ENCODE assay signal across 13 cellular contexts in the genomic region with DNA sequence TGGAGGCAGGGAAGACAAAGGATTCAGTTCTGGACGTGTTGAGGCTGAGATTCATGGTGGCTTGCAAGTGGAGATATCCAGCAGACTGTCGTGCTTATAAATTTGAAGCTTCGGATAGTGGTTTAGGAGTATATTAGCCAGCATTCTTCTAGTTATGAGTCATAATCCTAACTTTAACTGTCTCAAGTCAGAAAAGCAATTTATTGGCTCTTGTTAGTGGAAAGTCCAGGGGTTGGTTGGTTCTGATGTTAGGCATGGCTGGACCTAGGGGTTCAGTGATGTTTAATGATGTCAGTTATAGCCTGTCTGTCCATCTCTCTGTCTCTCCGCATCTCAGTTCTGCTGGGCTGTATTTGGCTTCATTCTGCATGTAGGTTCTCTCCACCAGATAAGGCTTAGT.
DNase-seq lines count a peak whose midpoint lies in the region; ATAC-seq, FAIRE-seq and TF ChIP-seq lines count a peak whose summit lies in the region.
"Had no signal": no experiment of that assay in that cellular context is flagged by ENCODE, and none has a peak within 500 bp of the region (broad histone marks: within the 10 kb centered on the region; RNA-seq: fewer than 3 reads in every experiment).

No MANE protein-coding gene starts in this region.

- no peak for TF ChIP-seq CTCF in RWPE2 (IDR thresholded peaks at IDR 0.05; ENCODE audit: poor library complexity, severe bottlenecking)
- no peak for TF ChIP-seq CTCF in smooth muscle cell (IDR thresholded peaks at IDR 0.05; ENCODE audit: borderline replicate concordance, insufficient read depth, poor library complexity, severe bottlenecking)

- H3K9me3 Mint-ChIP-seq in effector memory CD8-positive, alpha-beta T cell, result no peaks in the 10 kb centered on the region
- H3K9me3 Mint-ChIP-seq: activated naive CD4-positive, alpha-beta T cell treated with anti-CD3 and anti-CD28 coated beads, Interleukin-2, amount 50 U/mL, for 72 hours had no signal

- H3K27me3 ChIP-seq in RWPE2 (ENCODE audit: insufficient read depth, poor library complexity, severe bottlenecking) (no peaks in the 10 kb centered on the region), smooth muscle cell (ENCODE audit: low read depth) (no peaks in the 10 kb centered on the region)

- peak; percentile 77 for ATAC-seq in RWPE2 (ENCODE audit: low read depth)
- ATAC-seq in effector memory CD8-positive, alpha-beta T cell (replicated peaks), result no peak
- ATAC-seq: activated naive CD4-positive, alpha-beta T cell treated with anti-CD3 and anti-CD28 coated beads, Interleukin-2, amount 50 U/mL, for 72 hours; left colon had no signal

- H3K4me1 ChIP-seq in RWPE2 (ENCODE audit: insufficient read depth, poor library complexity, severe bottlenecking), result peaks cover 9% of the 10 kb centered on the region
- H3K4me1 ChIP-seq in smooth muscle cell (ENCODE audit: low read depth), result peaks cover 20% of the 10 kb centered on the region
- H3K4me1 ChIP-seq: parathyroid adenoma had no signal

- no peak overlapping the region for H2AFZ ChIP-seq in smooth muscle cell (ENCODE audit: low read depth)
- H2AFZ ChIP-seq: parathyroid adenoma had no signal

- no peak overlapping the region for H3K27ac Mint-ChIP-seq in effector memory CD8-positive, alpha-beta T cell
- H3K27ac Mint-ChIP-seq: activated naive CD4-positive, alpha-beta T cell treated with anti-CD3 and anti-CD28 coated beads, Interleukin-2, amount 50 U/mL, for 72 hours had no signal

- H3K27ac ChIP-seq in RWPE2 (ENCODE audit: poor library complexity, severe bottlenecking), result no peak overlapping the region
- H3K27ac ChIP-seq in smooth muscle cell (ENCODE audit: low read depth), result peak overlapping the region; percentile 97
- H3K27ac ChIP-seq: parathyroid adenoma had no signal

- WGBS in smooth muscle cell (ENCODE audit: low lambda C conversion rate), result 12% methylated on average over 4 of the region's 4 CpGs

- no peaks in the 10 kb centered on the region for H3K4me1 Mint-ChIP-seq in effector memory CD8-positive, alpha-beta T cell (ENCODE audit: low read depth in 2 of 2)

- peaks cover 18% of the 10 kb centered on the region for H3F3A ChIP-seq in smooth muscle cell (ENCODE audit: low read depth)

- peak; percentile 11 for DNase-seq in GM18507 (ENCODE audit: extremely low spot score, insufficient read length, low read depth)
- no peak for DNase-seq in RWPE2 (ENCODE audit: low spot score)
- DNase-seq in fibroblast of peridontal ligament (ENCODE audit: extremely low read depth), result peak; percentile 78
- no peak for DNase-seq in smooth muscle cell (lab: John Stamatoyannopoulos, UW; ENCODE audit: unreplicated experiment)
- DNase-seq in effector memory CD8-positive, alpha-beta T cell, result no peak
- no peak for DNase-seq in NCI-H748 (lab: John Stamatoyannopoulos, UW; ENCODE audit: unreplicated experiment)
- no peak for DNase-seq in NCI-H2196 (lab: John Stamatoyannopoulos, UW; ENCODE audit: unreplicated experiment)
- no peak for DNase-seq in central memory CD4-positive, alpha-beta T cell
- DNase-seq: left colon, MV-4-11, NCI-H510A treated with DMSO at 0.1 percent for 48 hours had no signal

- H3K36me3 ChIP-seq in RWPE2 (ENCODE audit: low read depth) (no peaks in the 10 kb centered on the region), smooth muscle cell (ENCODE audit: low read depth) (no peaks in the 10 kb centered on the region)

- H3K9me3 ChIP-seq in RWPE2 (ENCODE audit: severe bottlenecking) (no peaks in the 10 kb centered on the region), smooth muscle cell (replicated peaks; ENCODE audit: low read depth) (no peaks in the 10 kb centered on the region)

- no peak overlapping the region for H3K4me3 Mint-ChIP-seq in effector memory CD8-positive, alpha-beta T cell

- H3K27me3 Mint-ChIP-seq in effector memory CD8-positive, alpha-beta T cell, result peaks cover 56 to 59% of the 10 kb centered on the region in 2 donors

- FAIRE-seq in GM18507 (lab: Jason Lieb, UNC), result peak; percentile 57

- H3K79me2 ChIP-seq in smooth muscle cell (ENCODE audit: low read depth), result no peaks in the 10 kb centered on the region
- H3K79me2 ChIP-seq: parathyroid adenoma had no signal

- H3K4me3 ChIP-seq in RWPE2 (ENCODE audit: severe bottlenecking), result no peak overlapping the region
- no peak overlapping the region for H3K4me3 ChIP-seq in smooth muscle cell

- H4K20me1 ChIP-seq in smooth muscle cell (ENCODE audit: low read depth), result no peaks in the 10 kb centered on the region

- peak overlapping the region; percentile 67 for H3K4me2 ChIP-seq in smooth muscle cell

- H3K36me3 Mint-ChIP-seq in effector memory CD8-positive, alpha-beta T cell (ENCODE audit: insufficient read depth), result no peaks in the 10 kb centered on the region
- H3K36me3 Mint-ChIP-seq: activated naive CD4-positive, alpha-beta T cell treated with anti-CD3 and anti-CD28 coated beads, Interleukin-2, amount 50 U/mL, for 72 hours had no signal

- peak overlapping the region; percentile 82 for H3K9ac ChIP-seq in smooth muscle cell (ENCODE audit: low read depth)
- H3K9ac ChIP-seq: parathyroid adenoma had no signal

Comparison
In these comparisons a context has a peak if more than half of its experiments do, and no peak if none do; other contexts are left out.
1. DNase-seq: peak in GM18507 (single experiment) and fibroblast of peridontal ligament (single experiment); none in RWPE2 (single experiment), smooth muscle cell (single experiment), effector memory CD8-positive, alpha-beta T cell (0 of 3), NCI-H748 (single experiment), NCI-H2196 (single experiment) and central memory CD4-positive, alpha-beta T cell (single experiment).